ENCODE assay signal across 20 cellular contexts in genomic region chr10:58971806-58972491, GRCh38.
"Had no signal": no experiment of that assay in that cellular context is flagged by ENCODE, and none has a peak within 500 bp of the region (broad histone marks: within the 10 kb centered on the region; RNA-seq: fewer than 3 reads in every experiment).

No MANE protein-coding gene starts in this region.

- H3K27ac Mint-ChIP-seq: activated CD8-positive, alpha-beta T cell treated with anti-CD3 and anti-CD28 coated beads, Interleukin-2, amount 10 ng/mL, durations not matched to agents 7 days and 5 days; activated naive CD8-positive, alpha-beta T cell treated with anti-CD3 and anti-CD28 coated beads, Interleukin-2, amount 10 ng/mL, durations not matched to agents 7 days and 5 days; IgD-negative memory B cell; T-helper 1 cell treated with Interleukin-12 subunit alpha and Interleukin-12 subunit beta and Interleukin-4 antibody, amounts not matched to agents 30 μg/mL and 1 μg/mL, for 36 hours had no signal

- H3K4me3 Mint-ChIP-seq: activated CD8-positive, alpha-beta T cell treated with anti-CD3 and anti-CD28 coated beads, Interleukin-2, amount 10 ng/mL, durations not matched to agents 7 days and 5 days; activated naive CD8-positive, alpha-beta T cell treated with anti-CD3 and anti-CD28 coated beads, Interleukin-2, amount 10 ng/mL, durations not matched to agents 7 days and 5 days; central memory CD8-positive, alpha-beta T cell; IgD-negative memory B cell; T-helper 1 cell treated with Interleukin-12 subunit alpha and Interleukin-12 subunit beta and Interleukin-4 antibody, amounts not matched to agents 30 μg/mL and 1 μg/mL, for 36 hours had no signal

- ATAC-seq: activated CD4-positive, CD25-positive, alpha-beta regulatory T cell treated with anti-CD3 and anti-CD28 coated beads, Interleukin-2, amount 50 U/mL, for 24 hours; activated CD8-positive, alpha-beta T cell treated with anti-CD3 and anti-CD28 coated beads, Interleukin-2, amount 10 ng/mL, durations not matched to agents 7 days and 5 days had no signal

- H3K9me3 Mint-ChIP-seq: activated naive CD8-positive, alpha-beta T cell treated with anti-CD3 and anti-CD28 coated beads, Interleukin-2, amount 10 ng/mL, durations not matched to agents 7 days and 5 days; T-helper 1 cell treated with Interleukin-12 subunit alpha and Interleukin-12 subunit beta and Interleukin-4 antibody, amounts not matched to agents 30 μg/mL and 1 μg/mL, for 36 hours had no signal

- DNase-seq: activated CD4-positive, alpha-beta T cell treated with anti-CD3 and anti-CD28 coated beads for 4 hours; activated CD4-positive, alpha-beta T cell treated with anti-CD3 and anti-CD28 coated beads, Interleukin-2, amount 50 U/mL, for 4 hours; activated CD8-positive, alpha-beta memory T cell treated with anti-CD3 and anti-CD28 coated beads, Interleukin-2, amount 50 U/mL, for 48 hours; activated CD8-positive, alpha-beta T cell treated with anti-CD3 and anti-CD28 coated beads, Interleukin-2, amount 10 ng/mL, durations not matched to agents 7 days and 5 days; activated naive CD4-positive, alpha-beta T cell treated with anti-CD3 and anti-CD28 coated beads, Interleukin-2, amount 50 U/mL, for 16 hours; activated naive CD8-positive, alpha-beta T cell treated with anti-CD3 and anti-CD28 coated beads, Interleukin-2, amount 10 ng/mL, durations not matched to agents 7 days and 5 days; activated T-cell treated with anti-CD3 and anti-CD28 coated beads, Interleukin-2, amount 50 U/mL, for 1 hour; anterior cingulate cortex; KG1; NCI-H1048; NCI-H146; NCI-H2171; NCI-H2227 treated with DMSO at 0.1 percent for 48 hours; NCI-H526 treated with DMSO at 0.1 percent for 48 hours; PC-9; SHP77 treated with DMSO at 0.1 percent for 48 hours had no signal

- H3K36me3 Mint-ChIP-seq: activated naive CD8-positive, alpha-beta T cell treated with anti-CD3 and anti-CD28 coated beads, Interleukin-2, amount 10 ng/mL, durations not matched to agents 7 days and 5 days; IgD-negative memory B cell had no signal

- H3K4me1 Mint-ChIP-seq: activated naive CD8-positive, alpha-beta T cell treated with anti-CD3 and anti-CD28 coated beads, Interleukin-2, amount 10 ng/mL, durations not matched to agents 7 days and 5 days; central memory CD8-positive, alpha-beta T cell; IgD-negative memory B cell had no signal
